ENCODE assay signal across 16 cellular contexts in genomic region chr15:86772369-86773059, GRCh38.
"Had no signal": no experiment of that assay in that cellular context is flagged by ENCODE, and none has a peak within 500 bp of the region (broad histone marks: within the 10 kb centered on the region; RNA-seq: fewer than 3 reads in every experiment).

No MANE protein-coding gene starts in this region.

- H3K4me1 Mint-ChIP-seq: activated B cell treated with CpG ODN at 0.5 μM for 24 hours; activated naive CD8-positive, alpha-beta T cell treated with anti-CD3 and anti-CD28 coated beads for 36 hours; naive B cell had no signal

- H3K4me3 ChIP-seq: lower lobe of right lung, ovary, SJCRH30 had no signal

- H3K9me3 ChIP-seq: lower lobe of right lung, ovary, SJCRH30 had no signal

- H3K27me3 ChIP-seq: brain microvascular endothelial cell, SJCRH30 had no signal

- H3K27ac Mint-ChIP-seq: activated B cell treated with CpG ODN at 0.5 μM for 24 hours; activated naive CD8-positive, alpha-beta T cell treated with anti-CD3 and anti-CD28 coated beads for 36 hours; dendritic cell treated with granulocyte-macrophage colony-stimulating factor and Interleukin-4, amounts not matched to agents 40 ng/mL and 50 ng/mL, for 4 days; naive B cell had no signal

- H3K9me3 Mint-ChIP-seq: activated naive CD8-positive, alpha-beta T cell treated with anti-CD3 and anti-CD28 coated beads for 36 hours had no signal

- H3K4me3 Mint-ChIP-seq: activated B cell treated with CpG ODN at 0.5 μM for 24 hours; activated naive CD8-positive, alpha-beta T cell treated with anti-CD3 and anti-CD28 coated beads for 36 hours; dendritic cell treated with granulocyte-macrophage colony-stimulating factor and Interleukin-4, amounts not matched to agents 40 ng/mL and 50 ng/mL, for 4 days; naive B cell had no signal

- H3K36me3 ChIP-seq: brain microvascular endothelial cell, lower lobe of right lung, ovary, SJCRH30 had no signal

- H3K4me1 ChIP-seq: SJCRH30 had no signal

- H3K27me3 Mint-ChIP-seq: activated B cell treated with CpG ODN at 0.5 μM for 24 hours; activated naive CD8-positive, alpha-beta T cell treated with anti-CD3 and anti-CD28 coated beads for 36 hours; dendritic cell treated with granulocyte-macrophage colony-stimulating factor and Interleukin-4, amounts not matched to agents 40 ng/mL and 50 ng/mL, for 4 days; naive B cell had no signal

- DNase-seq: activated B cell treated with CpG ODN at 0.5 μM for 24 hours; activated CD4-positive, alpha-beta T cell treated with anti-CD3 and anti-CD28 coated beads for 48 hours; activated gamma-delta T cell treated with Interleukin-2 at 50 U/mL for 16 hours; activated naive CD8-positive, alpha-beta T cell treated with anti-CD3 and anti-CD28 coated beads for 36 hours; brain microvascular endothelial cell; effector memory CD4-positive, alpha-beta T cell; kidney; lower lobe of right lung; naive B cell; ovary; SJCRH30; stimulated activated CD4-positive, alpha-beta T cell treated with anti-CD3 and anti-CD28 coated beads, Interleukin-4, amount 100 ng/mL, for 4 hours; stimulated activated CD8-positive, alpha-beta memory T cell treated with anti-CD3 and anti-CD28 coated beads, Interleukin-4, amount 100 ng/mL, for 48 hours; stimulated activated naive CD4-positive, alpha-beta T cell treated with Interleukin-2 at 50 U/mL for 16 hours; T-helper 2 cell had no signal

- H3K36me3 Mint-ChIP-seq: activated naive CD8-positive, alpha-beta T cell treated with anti-CD3 and anti-CD28 coated beads for 36 hours; naive B cell had no signal

- H3K27ac ChIP-seq: brain microvascular endothelial cell, lower lobe of right lung, ovary, SJCRH30 had no signal
